ENCODE assay signal across 26 cellular contexts in genomic region chr7:6286486-6286885, GRCh38. TPM values are rescaled to one million over a fixed set of nuclear protein-coding genes. Genes with fewer than 3 reads are reported as not detected.
DNase-seq lines count a peak whose midpoint lies in the region; ATAC-seq, FAIRE-seq and TF ChIP-seq lines count a peak whose summit lies in the region.
"Had no signal": no experiment of that assay in that cellular context is flagged by ENCODE, and none has a peak within 500 bp of the region (broad histone marks: within the 10 kb centered on the region; RNA-seq: fewer than 3 reads in every experiment).

No MANE protein-coding gene starts in this region.

- H3K23me2 ChIP-seq in H1 (ENCODE audit: low read depth, low read length) = peaks cover 2% of the 10 kb centered on the region; the same call in 1 of the 2 replicates

- no peak overlapping the region for H3K18ac ChIP-seq in IMR-90 (ENCODE audit: low read depth, low read length)
- no peak overlapping the region for H3K18ac ChIP-seq in H1 (ENCODE audit: extremely low read depth, low read length)
- H3K18ac ChIP-seq in trophoblast cell (ENCODE audit: low read length) = no peak overlapping the region

- H2BK20ac ChIP-seq in IMR-90 (ENCODE audit: low read depth, low read length) (0 out of 2 replicates have a peak overlapping the region, but pooled peaks have one; percentile 25), H1 (ENCODE audit: low read length) (no peak overlapping the region)

- H3K4ac ChIP-seq in IMR-90 (ENCODE audit: low read depth, low read length) = peak overlapping the region; percentile 45; the same call in 1 of the 2 replicates
- peak overlapping the region; percentile 8 for H3K4ac ChIP-seq in H1 (replicated peaks; ENCODE audit: insufficient read length, low read depth, low read length)
- H3K4ac ChIP-seq in trophoblast cell (ENCODE audit: low read depth, low read length) = no peak overlapping the region

- H2BK120ac ChIP-seq in IMR-90 (ENCODE audit: low read depth, low read length) (peak overlapping the region; percentile 19), H1 (replicated peaks; ENCODE audit: low read depth, low read length) (no peak overlapping the region), trophoblast cell (ENCODE audit: insufficient read depth, low read length, poor library complexity) (no peak overlapping the region)

- no peak overlapping the region for H4K8ac ChIP-seq in IMR-90 (ENCODE audit: low read depth in 2 of 2, low read length in 2 of 2)
- H4K8ac ChIP-seq in H1 (ENCODE audit: extremely low read depth, insufficient read depth, low read length) = no peak overlapping the region
- peak overlapping the region; percentile 32 for H4K8ac ChIP-seq in trophoblast cell (ENCODE audit: low read depth, low read length)

- WGBS in IMR-90 (ENCODE audit: extremely low coverage in 2 of 2, insufficient read length in 1 of 2), 2 experiments = no CpG with 5 or more reads among the region's 8 CpGs
- 90% methylated on average over 8 of the region's 8 CpGs; no CpG with 5 or more reads in 1 of the 2 experiments for WGBS in H1 (ENCODE audit: extremely low coverage in 1 of 2, insufficient coverage in 1 of 2, insufficient read length in 1 of 2, insufficient replicate concordance in 2 of 2, low coverage in 1 of 2, low lambda C conversion rate in 2 of 2, missing lambda C conversion rate in 1 of 2), 2 experiments
- no CpG with 5 or more reads among the region's 8 CpGs for WGBS in trophoblast cell (ENCODE audit: extremely low coverage, insufficient coverage, insufficient read length)

- H3K23ac ChIP-seq in IMR-90 (ENCODE audit: low read depth, low read length) (no peak overlapping the region), H1 (ENCODE audit: insufficient read length) (no peak overlapping the region), trophoblast cell (ENCODE audit: low read length) (no peak overlapping the region)

- TF ChIP-seq POLR2A in IMR-90 (IDR thresholded peaks at IDR 0.05; ENCODE audit: low read depth, low read length) (no peak), H1 (IDR thresholded peaks at IDR 0.05; ENCODE audit: control extremely low read depth in 1 of 2, low read depth in 2 of 2, low read length in 2 of 2) (no peak)

- H3K9ac ChIP-seq in IMR-90 (ENCODE audit: low read depth, low read length) (no peak overlapping the region), H1 (replicated peaks in 1 of 4; ENCODE audit: extremely low read depth in 1 of 4, low read depth in 3 of 4, low read length in 3 of 4) (no peak overlapping the region), trophoblast cell (ENCODE audit: low read length) (peak overlapping the region; percentile 69)
- H3K9ac ChIP-seq: BLaER1 had no signal

- dilution Hi-C loops in IMR-90 (cut with HindIII; ENCODE audit: low sequenced_read_pairs, unreplicated experiment) = no loop called here

- 0 out of 2 replicates have a peak, but pooled peaks cover 3% of the 10 kb centered on the region for H3K9me1 ChIP-seq in IMR-90 (ENCODE audit: insufficient read depth, low read length)

- no peak overlapping the region for H3K4me2 ChIP-seq in IMR-90 (ENCODE audit: low read depth, low read length)
- H3K4me2 ChIP-seq in H1 (ENCODE audit: insufficient read depth in 1 of 2, low read depth in 2 of 2, low read length in 2 of 2) = no peak overlapping the region
- H3K4me2 ChIP-seq in trophoblast cell (ENCODE audit: low read length) = no peak overlapping the region
- H3K4me2 ChIP-seq: BLaER1 had no signal

- H3K4me1 ChIP-seq in IMR-90 (ENCODE audit: control insufficient read depth, insufficient read depth, low read length) (peaks cover 10% of the 10 kb centered on the region), H1 (replicated peaks in 1 of 4; ENCODE audit: control insufficient read depth in 3 of 4, insufficient read depth in 4 of 4, low read length in 3 of 4) (no peaks in the 10 kb centered on the region), trophoblast cell (ENCODE audit: control insufficient read depth in 1 of 2, insufficient read depth in 2 of 2, low read length in 2 of 2) (peaks cover 15 to 23% of the 10 kb centered on the region in 2 experiments)

- ATAC-seq in IMR-90 (ENCODE audit: low read depth) = no peak
- no peak for ATAC-seq in HG03159 (IDR thresholded peaks at IDR 0.05; ENCODE audit: unreplicated experiment)
- no peak for ATAC-seq in GM19035 (IDR thresholded peaks at IDR 0.05; ENCODE audit: unreplicated experiment)
- ATAC-seq: activated naive CD4-positive, alpha-beta T cell treated with anti-CD3 and anti-CD28 coated beads, Interleukin-2, amount 50 U/mL, for 72 hours; K562; left lobe of liver; right cardiac atrium; Right ventricle myocardium inferior had no signal

- H4K5ac ChIP-seq in IMR-90 (ENCODE audit: low read depth, low read length) = no peak overlapping the region
- no peak overlapping the region for H4K5ac ChIP-seq in H1 (ENCODE audit: insufficient read length, low read depth, low read length)

- H2BK12ac ChIP-seq in H1 (ENCODE audit: low read depth, low read length) (no peak overlapping the region), trophoblast cell (ENCODE audit: low read length) (no peak overlapping the region)

- no peaks in the 10 kb centered on the region for H3K27me3 ChIP-seq in IMR-90 (ENCODE audit: control insufficient read depth, insufficient read depth, low read length)
- no peaks in the 10 kb centered on the region for H3K27me3 ChIP-seq in H1 (replicated peaks in 1 of 4; ENCODE audit: control insufficient read depth in 3 of 4, extremely low read depth in 1 of 4, insufficient read depth in 3 of 4, low read length in 3 of 4)
- H3K27me3 ChIP-seq in trophoblast cell (ENCODE audit: insufficient read depth, low read length) = no peaks in the 10 kb centered on the region
- H3K27me3 ChIP-seq: BLaER1, MG63, tibial artery had no signal

- H2AK9ac ChIP-seq in IMR-90 (replicated peaks; ENCODE audit: low read depth, low read length, poor library complexity) = no peak overlapping the region

- CTCF ChIA-PET in IMR-90 (lab: Yijun Ruan, JAX) (interaction anchor here (1.4 kb wide), 1 partner anchor 32 kb away, joined by 3 read pairs; no protein-coding TSS in a partner anchor), H1 (lab: Charles Lee; ENCODE audit: partially characterized antibody) (interaction anchor here (0.6 to 2.2 kb wide), 2 partner anchors 38 to 95 kb away, joined by 3 to 9 read pairs; no protein-coding TSS in a partner anchor)

- in situ Hi-C loops in IMR-90 (cut with MboI; ENCODE audit: low sequenced_read_pairs) = no loop called here

- FAIRE-seq in H1 (lab: Jason Lieb, UNC) = no peak
- FAIRE-seq: bronchial epithelial cell, GM12892, K562 had no signal

- TF ChIP-seq RAD21 in IMR-90 (IDR thresholded peaks at IDR 0.05; ENCODE audit: low read length) (no peak), H1 (IDR thresholded peaks at IDR 0.05 in 1 of 2, conservative IDR thresholded peaks at IDR 0.05 in 1 of 2; ENCODE audit: low read depth in 2 of 2, low read length in 2 of 2) (no peak)

- H3K79me1 ChIP-seq in IMR-90 (ENCODE audit: low read depth in 1 of 2, low read length in 2 of 2) = no peaks in the 10 kb centered on the region; a peak in 1 of 4 replicates
- no peaks in the 10 kb centered on the region for H3K79me1 ChIP-seq in H1 (ENCODE audit: low read depth, low read length)
- peaks cover 18% of the 10 kb centered on the region for H3K79me1 ChIP-seq in trophoblast cell (ENCODE audit: low read length)

- H2BK5ac ChIP-seq in IMR-90 (ENCODE audit: low read depth, low read length, poor library complexity, severe bottlenecking) (no peak overlapping the region), H1 (ENCODE audit: low read depth, low read length) (no peak overlapping the region), trophoblast cell (ENCODE audit: low read depth, low read length, poor library complexity) (no peak overlapping the region)

- H3K14ac ChIP-seq in IMR-90 (replicated peaks; ENCODE audit: low read depth, low read length) (no peak overlapping the region), H1 (ENCODE audit: insufficient read length) (no peak overlapping the region), trophoblast cell (ENCODE audit: low read length) (no peak overlapping the region)

- no peaks in the 10 kb centered on the region for H3K36me3 ChIP-seq in IMR-90 (ENCODE audit: control insufficient read depth, insufficient read depth, low read length)
- no peaks in the 10 kb centered on the region for H3K36me3 ChIP-seq in H1 (ENCODE audit: control insufficient read depth in 2 of 4, insufficient read depth in 4 of 4, low read length in 3 of 4)
- no peaks in the 10 kb centered on the region for H3K36me3 ChIP-seq in trophoblast cell (ENCODE audit: control insufficient read depth in 1 of 2, insufficient read depth in 2 of 2, low read length in 2 of 2)
- H3K36me3 ChIP-seq: BLaER1, MG63, tibial artery had no signal

- H3K9me3 ChIP-seq in IMR-90 (ENCODE audit: control insufficient read depth, insufficient read depth, low read length) (no peaks in the 10 kb centered on the region), H1 (ENCODE audit: insufficient read depth in 2 of 2, low read depth in 1 of 2, low read length in 1 of 2) (no peaks in the 10 kb centered on the region; a peak in 1 of 4 replicates), trophoblast cell (ENCODE audit: insufficient read depth, low read depth, low read length) (no peaks in the 10 kb centered on the region)
- H3K9me3 ChIP-seq: MG63, tibial artery had no signal

- H2BK15ac ChIP-seq in IMR-90 (ENCODE audit: low read depth, low read length) (peak overlapping the region; percentile 27; the same call in 1 of the 3 replicates), H1 (ENCODE audit: low read length) (no peak overlapping the region)

- no peaks in the 10 kb centered on the region for H4K20me1 ChIP-seq in IMR-90 (ENCODE audit: insufficient read depth, low read length)
- no peaks in the 10 kb centered on the region for H4K20me1 ChIP-seq in H1 (replicated peaks in 1 of 2; ENCODE audit: control insufficient read depth in 1 of 2, insufficient read depth in 2 of 2, low read length in 2 of 2)
- H4K20me1 ChIP-seq: BLaER1 had no signal

- H2AFZ ChIP-seq in IMR-90 (replicated peaks; ENCODE audit: low read length, poor library complexity) = peak overlapping the region; percentile 28
- H2AFZ ChIP-seq in H1 (ENCODE audit: low read length) = no peak overlapping the region
- H2AFZ ChIP-seq in trophoblast cell (ENCODE audit: insufficient read depth, low read length, poor library complexity) = no peak overlapping the region

- H4K12ac ChIP-seq in trophoblast cell (ENCODE audit: low read depth, low read length) = no peak overlapping the region

- H2AK5ac ChIP-seq in IMR-90 (ENCODE audit: low read depth, low read length) (no peak overlapping the region), H1 (ENCODE audit: low read depth, low read length) (no peak overlapping the region), trophoblast cell (ENCODE audit: low read length) (no peak overlapping the region)

- H3K4me3 ChIP-seq in IMR-90 (ENCODE audit: insufficient read depth, low read depth, low read length) = no peak overlapping the region
- H3K4me3 ChIP-seq in H1 (ENCODE audit: extremely low read depth in 1 of 4, insufficient read depth in 2 of 4, low read depth in 3 of 4, low read length in 4 of 4) = no peak overlapping the region
- H3K4me3 ChIP-seq in trophoblast cell (ENCODE audit: low read depth, low read length) = peak overlapping the region; percentile 23
- H3K4me3 ChIP-seq: BLaER1, K562, MG63, tibial artery had no signal

- intact Hi-C loops in IMR-90 (cut with micrococcal nuclease) = no loop called here

- peak; percentile 73 for DNase-seq in AG20443 (ENCODE audit: low spot score)
- DNase-seq in IMR-90 = no peak
- no peak for DNase-seq in H1 (ENCODE audit: low read depth in 1 of 2, low spot score in 2 of 2)
- DNase-seq in trophoblast cell = peak in 1 of 2 donors; percentile 48
- no peak for DNase-seq in NCI-H774 (lab: John Stamatoyannopoulos, UW)
- DNase-seq in NAMALWA (ENCODE audit: low spot score) = no peak
- DNase-seq: ACHN; anterior cingulate cortex; DMS 273 treated with DMSO at 0.1 percent for 48 hours; glutamatergic neuron; MG63; NCI-H1930; NCI-H2171 treated with DMSO at 0.1 percent for 48 hours; NCI-H510A treated with DMSO at 0.1 percent for 48 hours; right cardiac atrium; stimulated activated CD4-positive, alpha-beta T cell treated with anti-CD3 and anti-CD28 coated beads, Interleukin-4, amount 100 ng/mL, for 1 hour had no signal

- H4K91ac ChIP-seq in IMR-90 (ENCODE audit: insufficient read depth, low read depth, low read length) (0 out of 2 replicates have a peak overlapping the region, but pooled peaks have one; percentile 5), H1 (replicated peaks; ENCODE audit: insufficient read length, low read length) (no peak overlapping the region), trophoblast cell (ENCODE audit: low read depth, low read length) (peak overlapping the region; percentile 43)

- TF ChIP-seq EP300 in H1 (IDR thresholded peaks at IDR 0.05; ENCODE audit: borderline replicate concordance in 1 of 2, low read depth in 2 of 2, low read length in 2 of 2) = no peak

- POLR2A ChIA-PET in IMR-90 (lab: Charles Lee; ENCODE audit: unreplicated experiment) = no interaction called here
- POLR2A ChIA-PET in H1 (lab: Charles Lee; ENCODE audit: partially characterized antibody) = no interaction called here

- TF ChIP-seq CTCF in IMR-90 (conservative IDR thresholded peaks at IDR 0.05; ENCODE audit: low read depth, low read length) = no peak
- no peak for TF ChIP-seq CTCF in H1 (IDR thresholded peaks at IDR 0.05; ENCODE audit: control extremely low read depth in 1 of 3, insufficient read depth in 1 of 3, low read depth in 1 of 3, low read length in 3 of 3)

- no TSS peak for BruUV-seq in IMR-90 (replicated peaks; lab: Mats Ljungman, UMichigan)

- H3K56ac ChIP-seq in IMR-90 (ENCODE audit: extremely low read depth, insufficient read depth, low read length) = no peak overlapping the region
- H3K56ac ChIP-seq in H1 (replicated peaks; ENCODE audit: insufficient read length, low read depth, low read length) = no peak overlapping the region

- H3K79me2 ChIP-seq in H1 (ENCODE audit: control insufficient read depth in 1 of 2, insufficient read depth in 2 of 2, low read length in 2 of 2) (no peaks in the 10 kb centered on the region), trophoblast cell (ENCODE audit: control insufficient read depth, insufficient read depth, low read length, poor library complexity) (peaks cover 6% of the 10 kb centered on the region)

- H3K27ac ChIP-seq in IMR-90 (ENCODE audit: insufficient read depth, low read length) = no peak overlapping the region
- H3K27ac ChIP-seq in H1 (ENCODE audit: low read depth, low read length) = no peak overlapping the region
- no peak overlapping the region for H3K27ac ChIP-seq in trophoblast cell (ENCODE audit: low read depth, low read length)
- H3K27ac ChIP-seq: BLaER1, tibial artery had no signal

RNA-seq across cellular contexts. Expression of gene CYTH3, which starts 14.1 kb away (rescaled TPM):
- 14.2 TPM in 2 replicates for total RNA-seq in IMR-90 (2012; rRNA removed)
- polyA plus RNA-seq in IMR-90 (2012; rRNA removed) (34.5 and 34.8 TPM in 2 replicates), H1 (2011; rRNA removed) (10.3 and 15.4 TPM in 2 replicates)
- 13.5 and 24.2 TPM in 2 replicates for polyA plus RNA-seq in IMR-90 (2012; cell fraction: cytosol; rRNA removed)
- polyA plus RNA-seq in IMR-90 (2012; cell fraction: nucleus; rRNA removed; ENCODE audit: low replicate concordance) = 74.6 and 95.8 TPM in 2 replicates
- total RNA-seq in H1 (2021; fragmentation: NEBNext Ultra II Directional; extraction: Animal tissue kit (Norgen Biotek cat#: 25700)) = 9.7 and 11.9 TPM in 2 replicates
- polyA plus RNA-seq in H1 (2011; cell fraction: cytosol; rRNA removed) = 9.3 TPM
- polyA plus RNA-seq in H1 (2011; cell fraction: nucleus; rRNA removed) = 24.2 TPM
- 7.1 to 10.0 TPM (median 9.3 TPM) in 4 replicates for polyA plus RNA-seq in H1 (2012, experiment 1 of 2)
- 3.8 TPM for polyA plus RNA-seq in H1 (2012, experiment 2 of 2)
- 8.0 TPM for polyA plus RNA-seq in H1 (2013, experiment 1 of 2)
- polyA plus RNA-seq in H1 (2013, experiment 2 of 2) = 9.2 TPM
- 5.1 and 10.3 TPM in 2 replicates for polyA minus RNA-seq in H1 (2011; rRNA and poly(A)+ RNA removed)
- polyA minus RNA-seq in H1 (2011; cell fraction: cytosol; rRNA and poly(A)+ RNA removed) = 9.4 TPM
- polyA minus RNA-seq in H1 (2011; cell fraction: nucleus; rRNA and poly(A)+ RNA removed) = 11.6 TPM
- polyA plus RNA-seq in trophoblast cell (2013) = 35.4 and 38.4 TPM in 2 replicates
